ENCODE assay signal across 30 cellular contexts in the genomic region with DNA sequence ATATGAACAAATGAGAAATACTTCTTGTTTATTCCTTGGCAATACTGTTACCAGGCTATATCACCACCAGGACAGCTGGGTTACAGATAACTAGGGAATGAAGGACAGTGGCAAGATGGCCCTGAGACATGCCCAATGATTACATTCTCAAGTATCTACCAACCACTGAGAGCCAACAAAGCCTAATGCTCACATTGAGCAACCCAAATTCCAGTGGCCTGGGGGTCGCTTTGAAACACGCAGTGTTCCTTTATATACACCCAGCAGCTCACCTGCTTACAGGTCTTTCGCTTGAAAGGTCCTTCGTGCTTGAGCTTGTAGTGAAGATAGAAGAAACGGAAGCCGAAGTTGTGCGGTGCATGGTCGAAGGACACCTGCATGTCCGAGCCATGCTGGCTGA. TPM values are rescaled to one million over a fixed set of nuclear protein-coding genes. Genes with fewer than 3 reads are reported as not detected.
A peak's percentile ranks its signal among the peaks of the same experiment; 100 is the strongest.
DNase-seq lines count a peak whose midpoint lies in the region; ATAC-seq, FAIRE-seq and TF ChIP-seq lines count a peak whose summit lies in the region.
"Had no signal": no experiment of that assay in that cellular context is flagged by ENCODE, and none has a peak within 500 bp of the region (broad histone marks: within the 10 kb centered on the region; RNA-seq: fewer than 3 reads in every experiment).

No MANE protein-coding gene starts in this region.

- H3K4ac ChIP-seq in H1 (replicated peaks; ENCODE audit: insufficient read length, low read depth, low read length) = no peak overlapping the region

- H2AK5ac ChIP-seq in H1 (ENCODE audit: low read depth, low read length) = no peak overlapping the region

- H3K27me3 Mint-ChIP-seq in neural progenitor cell (ENCODE audit: insufficient read depth, low read depth) = peaks cover 3% of the 10 kb centered on the region

- FAIRE-seq in H1 (lab: Jason Lieb, UNC) = no peak
- FAIRE-seq: A204.1, GM12878, GM12892, GM18507 had no signal

- no peak for ATAC-seq in HG03565 (IDR thresholded peaks at IDR 0.05; ENCODE audit: unreplicated experiment)
- ATAC-seq: GM12878 had no signal

- WGBS in H1 (ENCODE audit: extremely low coverage in 1 of 2, insufficient coverage in 1 of 2, insufficient read length in 1 of 2, insufficient replicate concordance in 2 of 2, low coverage in 1 of 2, low lambda C conversion rate in 2 of 2, missing lambda C conversion rate in 1 of 2), 2 experiments = 92% methylated on average over 9 of the region's 9 CpGs; no CpG with 5 or more reads in 1 of the 2 experiments

- no peak overlapping the region for H2BK15ac ChIP-seq in H1 (ENCODE audit: low read length)

- no peak overlapping the region for H2BK20ac ChIP-seq in H1 (ENCODE audit: low read length)

- no peaks in the 10 kb centered on the region for H3K9me3 Mint-ChIP-seq in neural progenitor cell
- H3K9me3 Mint-ChIP-seq: CD14-positive monocyte; CD4-positive, CD25-positive, alpha-beta regulatory T cell; CD8-positive, alpha-beta memory T cell had no signal

- H3K36me3 Mint-ChIP-seq in neural progenitor cell = peaks cover 51% of the 10 kb centered on the region
- H3K36me3 Mint-ChIP-seq: CD14-positive monocyte; CD4-positive, alpha-beta memory T cell; CD4-positive, CD25-positive, alpha-beta regulatory T cell; CD8-positive, alpha-beta memory T cell had no signal

- H3K4me1 Mint-ChIP-seq in neural progenitor cell = peaks cover 60% of the 10 kb centered on the region
- H3K4me1 Mint-ChIP-seq: CD14-positive monocyte; CD8-positive, alpha-beta memory T cell had no signal

- no peaks in the 10 kb centered on the region for H3K27me3 ChIP-seq in HUES48 (ENCODE audit: control insufficient read depth, insufficient read depth, low read length)
- H3K27me3 ChIP-seq in H1 (replicated peaks in 1 of 4; ENCODE audit: control insufficient read depth in 3 of 4, extremely low read depth in 1 of 4, insufficient read depth in 3 of 4, low read length in 3 of 4) = no peaks in the 10 kb centered on the region
- H3K27me3 ChIP-seq in neural progenitor cell = no peaks in the 10 kb centered on the region
- H3K27me3 ChIP-seq: BE2C, BLaER1 had no signal

- no peak overlapping the region for H3K18ac ChIP-seq in H1 (ENCODE audit: extremely low read depth, low read length)

- H3K79me2 ChIP-seq in H1 (ENCODE audit: control insufficient read depth in 1 of 2, insufficient read depth in 2 of 2, low read length in 2 of 2) (no peaks in the 10 kb centered on the region), neural progenitor cell (ENCODE audit: low read depth) (no peaks in the 10 kb centered on the region)

- no peak overlapping the region for H3K56ac ChIP-seq in H1 (replicated peaks; ENCODE audit: insufficient read length, low read depth, low read length)

- no peak for TF ChIP-seq POLR2A in H1 (IDR thresholded peaks at IDR 0.05; ENCODE audit: control extremely low read depth in 1 of 2, low read depth in 2 of 2, low read length in 2 of 2)

- no peak overlapping the region for H4K91ac ChIP-seq in H1 (replicated peaks; ENCODE audit: insufficient read length, low read length)

- H3K4me1 ChIP-seq in HUES48 (ENCODE audit: control insufficient read depth, insufficient read depth, low read length) (peaks cover 15% of the 10 kb centered on the region), H1 (replicated peaks in 1 of 4; ENCODE audit: control insufficient read depth in 3 of 4, insufficient read depth in 4 of 4, low read length in 3 of 4) (peaks cover 0 to 6% (median 1%) of the 10 kb centered on the region in 4 experiments; a peak in 3 of 7 replicates), neural progenitor cell (peaks cover 30% of the 10 kb centered on the region)
- H3K4me1 ChIP-seq: BE2C, BLaER1 had no signal

- no peak for DNase-seq in H1 (ENCODE audit: low read depth in 1 of 2, low spot score in 2 of 2)
- peak; percentile 18 for DNase-seq in neural progenitor cell (ENCODE audit: low spot score)
- DNase-seq in effector CD4-positive, alpha-beta T cell = no peak
- no peak for DNase-seq in NCI-H524 (lab: John Stamatoyannopoulos, UW)
- DNase-seq: 8988T; ACHN; BE2C; C1 segment of cervical spinal cord; CD4-positive, alpha-beta memory T cell; CD4-positive, CD25-positive, alpha-beta regulatory T cell; CD8-positive, alpha-beta memory T cell; COR-L47; DMS 273 treated with DMSO at 0.1 percent for 48 hours; DMS153; DMS53; DMS79; DND-41; EL; GDM1 had no signal

- no peaks in the 10 kb centered on the region for H3K79me1 ChIP-seq in H1 (ENCODE audit: low read depth, low read length)

- no peak overlapping the region for H2BK5ac ChIP-seq in H1 (ENCODE audit: low read depth, low read length)

- TF ChIP-seq CTCF in H1 (IDR thresholded peaks at IDR 0.05; ENCODE audit: control extremely low read depth in 1 of 3, insufficient read depth in 1 of 3, low read depth in 1 of 3, low read length in 3 of 3) (no peak), neural progenitor cell (IDR thresholded peaks at IDR 0.05) (no peak)

- POLR2A ChIA-PET in H1 (lab: Charles Lee; ENCODE audit: partially characterized antibody) = interaction anchor here (1.4 to 2.3 kb wide), 2 partner anchors 19 to 25 kb away, joined by 4 to 5 read pairs; no protein-coding TSS in a partner anchor

- H3K9ac ChIP-seq in HUES48 (ENCODE audit: low read depth, low read length) (no peak overlapping the region), H1 (replicated peaks in 1 of 4; ENCODE audit: extremely low read depth in 1 of 4, low read depth in 3 of 4, low read length in 3 of 4) (no peak overlapping the region), neural progenitor cell (no peak overlapping the region)
- H3K9ac ChIP-seq: BLaER1 had no signal

- H4K8ac ChIP-seq in H1 (ENCODE audit: extremely low read depth, insufficient read depth, low read length) = no peak overlapping the region

- TF ChIP-seq EP300 in H1 (IDR thresholded peaks at IDR 0.05; ENCODE audit: borderline replicate concordance in 1 of 2, low read depth in 2 of 2, low read length in 2 of 2) = no peak

- H3K36me3 ChIP-seq in HUES48 (ENCODE audit: control insufficient read depth, insufficient read depth, low read length) = peaks cover 60% of the 10 kb centered on the region
- H3K36me3 ChIP-seq in H1 (ENCODE audit: control insufficient read depth in 2 of 4, insufficient read depth in 4 of 4, low read length in 3 of 4) = peaks cover 2 to 6% (median 5%) of the 10 kb centered on the region in 4 experiments; a peak in 5 of 8 replicates
- H3K36me3 ChIP-seq in neural progenitor cell = peaks cover 12% of the 10 kb centered on the region
- H3K36me3 ChIP-seq: BE2C, BLaER1 had no signal

- CTCF ChIA-PET in H1 (lab: Charles Lee; ENCODE audit: partially characterized antibody) = interaction anchor here (0.7 to 2.3 kb wide), 9 partner anchors 9 to 110 kb away, joined by 3 to 8 read pairs (median 4); no protein-coding TSS in a partner anchor

- H2BK120ac ChIP-seq in H1 (replicated peaks; ENCODE audit: low read depth, low read length) = no peak overlapping the region

- no peak overlapping the region for H3K4me3 Mint-ChIP-seq in neural progenitor cell
- H3K4me3 Mint-ChIP-seq: CD14-positive monocyte; CD4-positive, alpha-beta memory T cell; CD4-positive, CD25-positive, alpha-beta regulatory T cell; CD8-positive, alpha-beta memory T cell had no signal

- peak overlapping the region; percentile 42 for H3K27ac ChIP-seq in HUES48 (ENCODE audit: low read depth, low read length)
- H3K27ac ChIP-seq in H1 (ENCODE audit: low read depth, low read length) = no peak overlapping the region
- peak overlapping the region; percentile 17 for H3K27ac ChIP-seq in neural progenitor cell
- H3K27ac ChIP-seq: BLaER1 had no signal

- H3K9me3 ChIP-seq in HUES48 (ENCODE audit: control insufficient read depth, insufficient read depth, low read length) (no peaks in the 10 kb centered on the region), H1 (ENCODE audit: insufficient read depth in 2 of 2, low read depth in 1 of 2, low read length in 1 of 2) (no peaks in the 10 kb centered on the region), neural progenitor cell (ENCODE audit: low read depth) (no peaks in the 10 kb centered on the region)
- H3K9me3 ChIP-seq: BE2C, BLaER1 had no signal

- no peak overlapping the region for H2AFZ ChIP-seq in H1 (ENCODE audit: low read length)
- no peak overlapping the region for H2AFZ ChIP-seq in neural progenitor cell (replicated peaks)

- no peak overlapping the region for H2BK12ac ChIP-seq in H1 (ENCODE audit: low read depth, low read length)

- no peak overlapping the region for H3K27ac Mint-ChIP-seq in neural progenitor cell
- H3K27ac Mint-ChIP-seq: CD14-positive monocyte; CD4-positive, alpha-beta memory T cell; CD4-positive, CD25-positive, alpha-beta regulatory T cell; CD8-positive, alpha-beta memory T cell had no signal

- H3K23ac ChIP-seq in H1 (ENCODE audit: insufficient read length) = no peak overlapping the region

- H3K4me3 ChIP-seq in HUES48 (ENCODE audit: low read depth, low read length) (no peak overlapping the region), H1 (ENCODE audit: extremely low read depth in 1 of 4, insufficient read depth in 2 of 4, low read depth in 3 of 4, low read length in 4 of 4) (no peak overlapping the region), neural progenitor cell (no peak overlapping the region)
- H3K4me3 ChIP-seq: BLaER1, GM12878 had no signal

- TF ChIP-seq RAD21 in H1 (IDR thresholded peaks at IDR 0.05 in 1 of 2, conservative IDR thresholded peaks at IDR 0.05 in 1 of 2; ENCODE audit: low read depth in 2 of 2, low read length in 2 of 2) = no peak

- H3K14ac ChIP-seq in H1 (ENCODE audit: insufficient read length) = peak overlapping the region; percentile 85

- H3K4me2 ChIP-seq in H1 (ENCODE audit: insufficient read depth in 1 of 2, low read depth in 2 of 2, low read length in 2 of 2) (no peak overlapping the region), neural progenitor cell (no peak overlapping the region)
- H3K4me2 ChIP-seq: BLaER1 had no signal

- no peaks in the 10 kb centered on the region for H3K23me2 ChIP-seq in H1 (ENCODE audit: low read depth, low read length)

- H4K5ac ChIP-seq in H1 (ENCODE audit: insufficient read length, low read depth, low read length) = no peak overlapping the region

- no peaks in the 10 kb centered on the region for H4K20me1 ChIP-seq in H1 (replicated peaks in 1 of 2; ENCODE audit: control insufficient read depth in 1 of 2, insufficient read depth in 2 of 2, low read length in 2 of 2)
- peaks cover 5% of the 10 kb centered on the region for H4K20me1 ChIP-seq in neural progenitor cell (ENCODE audit: low read depth)
- H4K20me1 ChIP-seq: BLaER1 had no signal

- H3F3A ChIP-seq in neural progenitor cell (ENCODE audit: low read depth) = peaks cover 30% of the 10 kb centered on the region

RNA-seq across cellular contexts. Expression of gene SPATA12, which starts 45.1 kb away (rescaled TPM):
- 0.19 and 0.34 TPM in 2 replicates for total RNA-seq in H1 (2021; fragmentation: NEBNext Ultra II Directional; extraction: Animal tissue kit (Norgen Biotek cat#: 25700))
- polyA plus RNA-seq in H1 (2011; rRNA removed) = 0.93 and 0.97 TPM in 2 replicates
- polyA plus RNA-seq in H1 (2011; cell fraction: cytosol; rRNA removed) = 1.2 TPM
- polyA plus RNA-seq in H1 (2011; cell fraction: nucleus; rRNA removed) = 0.37 TPM
- polyA plus RNA-seq in H1 (2012, experiment 1 of 2) = 0.59 to 0.94 TPM (median 0.87 TPM) in 4 replicates
- polyA plus RNA-seq in H1 (2012, experiment 2 of 2) = 0.42 TPM
- 0.83 TPM for polyA plus RNA-seq in H1 (2013, experiment 1 of 2)
- 0.83 TPM for polyA plus RNA-seq in H1 (2013, experiment 2 of 2)
- 1.3 and 1.6 TPM in 2 replicates for polyA minus RNA-seq in H1 (2011; rRNA and poly(A)+ RNA removed)
- not detected for polyA minus RNA-seq in H1 (2011; cell fraction: cytosol; rRNA and poly(A)+ RNA removed)
- polyA minus RNA-seq in H1 (2011; cell fraction: nucleus; rRNA and poly(A)+ RNA removed) = 0.80 TPM
- 0.12 and 0.17 TPM in 2 replicates for total RNA-seq in neural progenitor cell (ENCODE audit: low replicate concordance)
- total RNA-seq: A673; CD4-positive, alpha-beta memory T cell; CD4-positive, CD25-positive, alpha-beta regulatory T cell; CD8-positive, alpha-beta memory T cell; G401 had no signal
- polyA plus RNA-seq: AG04450; CD4-positive, alpha-beta memory T cell; CD4-positive, CD25-positive, alpha-beta regulatory T cell; CD8-positive, alpha-beta memory T cell had no signal

RNA-seq across cellular contexts. Expression of gene IL17RD, which starts 59.6 kb away (rescaled TPM):
- total RNA-seq in H1 (2021; fragmentation: NEBNext Ultra II Directional; extraction: Animal tissue kit (Norgen Biotek cat#: 25700)) = 41.3 and 48.9 TPM in 2 replicates
- 10.9 and 15.4 TPM in 2 replicates for polyA plus RNA-seq in H1 (2011; rRNA removed)
- polyA plus RNA-seq in H1 (2011; cell fraction: cytosol; rRNA removed) = 10.1 TPM
- polyA plus RNA-seq in H1 (2011; cell fraction: nucleus; rRNA removed) = 28.2 TPM
- polyA plus RNA-seq in H1 (2012, experiment 1 of 2) = 9.5 to 14.9 TPM (median 12.6 TPM) in 4 replicates
- 2.0 TPM for polyA plus RNA-seq in H1 (2012, experiment 2 of 2)
- polyA plus RNA-seq in H1 (2013, experiment 1 of 2) = 50.8 TPM
- 58.0 TPM for polyA plus RNA-seq in H1 (2013, experiment 2 of 2)
- polyA minus RNA-seq in H1 (2011; rRNA and poly(A)+ RNA removed) = 39.3 and 40.6 TPM in 2 replicates
- 19.2 TPM for polyA minus RNA-seq in H1 (2011; cell fraction: cytosol; rRNA and poly(A)+ RNA removed)
- 33.9 TPM for polyA minus RNA-seq in H1 (2011; cell fraction: nucleus; rRNA and poly(A)+ RNA removed)
- total RNA-seq in neural progenitor cell (ENCODE audit: low replicate concordance) = 26.1 and 33.6 TPM in 2 replicates
- total RNA-seq: CD4-positive, alpha-beta memory T cell; CD4-positive, CD25-positive, alpha-beta regulatory T cell had no signal
- polyA plus RNA-seq: CD14-positive monocyte; CD4-positive, alpha-beta memory T cell; CD4-positive, CD25-positive, alpha-beta regulatory T cell; CD8-positive, alpha-beta memory T cell had no signal
